Comparison of ENCODE assay signal across 24 cellular contexts in the genomic region with DNA sequence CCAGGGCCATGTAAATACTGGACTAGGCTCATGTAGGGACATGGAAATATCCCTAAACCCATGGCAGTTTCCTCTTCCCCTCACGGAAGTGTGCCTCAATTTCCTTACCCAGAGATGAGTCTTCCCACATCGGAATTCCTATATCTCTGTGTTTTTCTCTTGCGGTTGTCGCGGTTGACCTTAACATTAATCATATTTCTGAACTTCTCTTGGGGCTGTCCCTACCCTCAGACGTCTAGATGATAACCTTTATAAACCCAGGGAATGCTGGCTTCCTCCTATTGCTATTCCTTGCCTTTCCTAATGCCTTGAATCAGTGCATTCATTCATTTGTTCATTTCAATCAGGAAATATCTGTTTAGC.
DNase-seq lines count a peak whose midpoint lies in the region; ATAC-seq, FAIRE-seq and TF ChIP-seq lines count a peak whose summit lies in the region.
"Had no signal": no experiment of that assay in that cellular context is flagged by ENCODE, and none has a peak within 500 bp of the region (broad histone marks: within the 10 kb centered on the region; RNA-seq: fewer than 3 reads in every experiment).

No MANE protein-coding gene starts in this region.

- no peaks in the 10 kb centered on the region for H3K36me3 ChIP-seq in ascending aorta
- H3K36me3 ChIP-seq in mesenchymal stem cell (ENCODE audit: control insufficient read depth in 1 of 2, insufficient read depth in 2 of 2, low read depth in 1 of 2, low read length in 2 of 2): peaks cover 0 to 23% of the 10 kb centered on the region in 2 experiments
- no peaks in the 10 kb centered on the region for H3K36me3 ChIP-seq in smooth muscle cell (ENCODE audit: low read depth)
- no peaks in the 10 kb centered on the region; a peak in 1 of 5 replicates for H3K36me3 ChIP-seq in HepG2 (replicated peaks in 1 of 2; ENCODE audit: control insufficient read depth in 1 of 2, insufficient read depth in 2 of 2, low read length in 2 of 2)
- H3K36me3 ChIP-seq: SJSA1 had no signal

- CTCF ChIA-PET in HepG2 (lab: Yijun Ruan, JAX; ENCODE audit: low intra/inter-chr PET ratio, low total read pairs): no interaction called here

- H3K27me3 ChIP-seq in ascending aorta (no peaks in the 10 kb centered on the region), mesenchymal stem cell (ENCODE audit: control insufficient read depth in 1 of 2, insufficient read depth in 1 of 2, low read length in 2 of 2) (no peaks in the 10 kb centered on the region), smooth muscle cell (ENCODE audit: low read depth) (no peaks in the 10 kb centered on the region), HepG2 (ENCODE audit: control insufficient read depth in 1 of 2, insufficient read depth in 2 of 2, low read length in 2 of 2) (no peaks in the 10 kb centered on the region)
- H3K27me3 ChIP-seq: foreskin keratinocyte, MG63, SJSA1 had no signal

- no peaks in the 10 kb centered on the region for H3K9me3 ChIP-seq in ascending aorta
- no peaks in the 10 kb centered on the region for H3K9me3 ChIP-seq in mesenchymal stem cell (ENCODE audit: control insufficient read depth, low read length)
- H3K9me3 ChIP-seq in smooth muscle cell (replicated peaks; ENCODE audit: low read depth): no peaks in the 10 kb centered on the region
- no peaks in the 10 kb centered on the region for H3K9me3 ChIP-seq in HepG2 (ENCODE audit: low read length)
- H3K9me3 ChIP-seq: MG63, SJSA1 had no signal

- peaks cover 20% of the 10 kb centered on the region for H3K79me1 ChIP-seq in mesenchymal stem cell (replicated peaks; ENCODE audit: low read length, poor library complexity, severe bottlenecking)

- peaks cover 34% of the 10 kb centered on the region for H3K36me3 Mint-ChIP-seq in HFFc6 (ENCODE audit: low read depth)
- H3K36me3 Mint-ChIP-seq in activated CD4-positive, alpha-beta T cell treated with anti-CD3 and anti-CD28 coated beads, Interleukin-2, amount 10 ng/mL, durations not matched to agents 24 days and 14 days (ENCODE audit: low read depth): no peaks in the 10 kb centered on the region
- H3K36me3 Mint-ChIP-seq: CD4-positive, CD25-positive, alpha-beta regulatory T cell had no signal

- TF ChIP-seq EP300 in HepG2 (IDR thresholded peaks at IDR 0.05; ENCODE audit: low read depth in 2 of 2, low read length in 2 of 2) (no peak), HepG2 (CRISPR knock-in tag; IDR thresholded peaks at IDR 0.05; ENCODE audit: borderline replicate concordance) (no peak)

- H3K9me3 Mint-ChIP-seq in HFFc6: no peaks in the 10 kb centered on the region
- H3K9me3 Mint-ChIP-seq in activated CD4-positive, alpha-beta T cell treated with anti-CD3 and anti-CD28 coated beads, Interleukin-2, amount 10 ng/mL, durations not matched to agents 24 days and 14 days: no peaks in the 10 kb centered on the region

- no peak overlapping the region for H2BK12ac ChIP-seq in mesenchymal stem cell (ENCODE audit: low read length in 2 of 2)

- in situ Hi-C loops in HepG2 (cut with HindIII; ENCODE audit: extremely low pct_ligation_motif_present, low pct_unique_long_range_greater_than_20kb): no loop called here

- BruUV-seq in HepG2 (replicated peaks; lab: Mats Ljungman, UMichigan): no TSS peak

- H3K4me2 ChIP-seq in mesenchymal stem cell (ENCODE audit: low read length, poor library complexity, severe bottlenecking) (no peak overlapping the region), smooth muscle cell (no peak overlapping the region), HepG2 (ENCODE audit: low read depth, low read length) (no peak overlapping the region)

- H4K20me1 ChIP-seq in smooth muscle cell (ENCODE audit: low read depth): no peaks in the 10 kb centered on the region
- no peaks in the 10 kb centered on the region for H4K20me1 ChIP-seq in HepG2 (ENCODE audit: insufficient read depth, low read length)

- H3K27ac Mint-ChIP-seq in HFFc6: peak overlapping the region; percentile 97
- H3K27ac Mint-ChIP-seq in activated CD4-positive, alpha-beta T cell treated with anti-CD3 and anti-CD28 coated beads, Interleukin-2, amount 10 ng/mL, durations not matched to agents 24 days and 14 days: no peak overlapping the region
- H3K27ac Mint-ChIP-seq: CD4-positive, CD25-positive, alpha-beta regulatory T cell; T-helper 17 cell had no signal

- no peak overlapping the region for H2AFZ ChIP-seq in mesenchymal stem cell (ENCODE audit: low read depth, low read length)
- H2AFZ ChIP-seq in smooth muscle cell (ENCODE audit: low read depth): no peak overlapping the region
- H2AFZ ChIP-seq in HepG2 (ENCODE audit: low read length): no peak overlapping the region

- intact Hi-C loops in ascending aorta (cut with DNase I) (loop anchor here (5.0 kb wide), 1 partner anchor 95 kb away; no protein-coding TSS in a partner anchor), HepG2 (cut with micrococcal nuclease; ENCODE audit: unreplicated experiment) (no loop called here)
- intact Hi-C loops in activated CD4-positive, alpha-beta T cell treated with anti-CD3 and anti-CD28 coated beads, Interleukin-2, amount 10 ng/mL, durations not matched to agents 24 days and 14 days (cut with micrococcal nuclease): no loop called here

- H3K27ac ChIP-seq in ascending aorta (peak overlapping the region; percentile 87 to 88), mesenchymal stem cell (ENCODE audit: low read length, poor library complexity, severe bottlenecking) (no peak overlapping the region), smooth muscle cell (ENCODE audit: low read depth) (peak overlapping the region; percentile 77), HepG2 (ENCODE audit: extremely low read length, insufficient read depth, low read length) (no peak overlapping the region)
- H3K27ac ChIP-seq: foreskin keratinocyte, SJSA1 had no signal

- H2BK15ac ChIP-seq in mesenchymal stem cell (ENCODE audit: low read depth, poor library complexity, severe bottlenecking): no peak overlapping the region

- no peak overlapping the region for H2BK120ac ChIP-seq in mesenchymal stem cell (ENCODE audit: low read depth, low read length)

- no peak for FAIRE-seq in HepG2 (lab: Jason Lieb, UNC)
- FAIRE-seq: H54 had no signal

- H3K4ac ChIP-seq in mesenchymal stem cell (ENCODE audit: low read depth in 1 of 2, low read length in 2 of 2): no peak overlapping the region

- no peak for TF ChIP-seq POLR2A in HepG2 (IDR thresholded peaks at IDR 0.05; ENCODE audit: insufficient read depth in 1 of 2, low read depth in 2 of 2, low read length in 2 of 2)

- no peak overlapping the region for H3K23ac ChIP-seq in mesenchymal stem cell (ENCODE audit: low read length in 2 of 2)

- no peak overlapping the region for H2BK5ac ChIP-seq in mesenchymal stem cell (ENCODE audit: low read depth, low read length, poor library complexity, severe bottlenecking)

- peak overlapping the region in 1 of 2 experiments; percentile 42 for H3K18ac ChIP-seq in mesenchymal stem cell (ENCODE audit: low read depth in 1 of 2, low read length in 2 of 2)

- POLR2A ChIA-PET in HepG2 (lab: Yijun Ruan, JAX): no interaction called here

- no peak overlapping the region for H3K4me3 ChIP-seq in ascending aorta
- H3K4me3 ChIP-seq in mesenchymal stem cell (ENCODE audit: insufficient read depth in 1 of 2, low read depth in 1 of 2, low read length in 2 of 2): peak overlapping the region in 1 of 2 experiments; percentile 25
- H3K4me3 ChIP-seq in smooth muscle cell: no peak overlapping the region
- no peak overlapping the region for H3K4me3 ChIP-seq in HepG2 (replicated peaks in 1 of 3; ENCODE audit: insufficient read depth in 1 of 3, low read depth in 2 of 3, low read length in 3 of 3)
- H3K4me3 ChIP-seq: MG63, SJSA1 had no signal

- 83% methylated on average over 6 of the region's 6 CpGs for WGBS in mesenchymal stem cell
- WGBS in smooth muscle cell (ENCODE audit: low lambda C conversion rate): 83% methylated on average over 6 of the region's 6 CpGs
- WGBS in HepG2 (ENCODE audit: low lambda C conversion rate): 95% methylated on average over 6 of the region's 6 CpGs

- no peaks in the 10 kb centered on the region for H3K79me2 ChIP-seq in smooth muscle cell (ENCODE audit: low read depth)
- no peaks in the 10 kb centered on the region for H3K79me2 ChIP-seq in HepG2 (ENCODE audit: insufficient read depth, low read length)

- no peak for DNase-seq in HFFc6
- DNase-seq in ascending aorta (ENCODE audit: low spot score in 2 of 2): no peak
- DNase-seq in mesenchymal stem cell: no peak
- DNase-seq in smooth muscle cell (lab: John Stamatoyannopoulos, UW; ENCODE audit: unreplicated experiment): no peak
- no peak for DNase-seq in activated CD4-positive, alpha-beta T cell treated with anti-CD3 and anti-CD28 coated beads, Interleukin-2, amount 10 ng/mL, durations not matched to agents 24 days and 14 days
- no peak for DNase-seq in HepG2 (ENCODE audit: low spot score)
- DNase-seq: activated CD4-positive, alpha-beta T cell treated with anti-CD3 and anti-CD28 coated beads, Interleukin-2, amount 50 U/mL, for 48 hours; activated T-cell treated with anti-CD3 and anti-CD28 coated beads for 4 hours; CD4-positive, CD25-positive, alpha-beta regulatory T cell; cortex of kidney; DMS153; foreskin keratinocyte; left colon; MG63; NCI-H146; NCI-H2171 treated with DMSO at 0.1 percent for 48 hours; NCI-H69; occipital lobe; stimulated activated CD4-positive, alpha-beta T cell treated with anti-CD3 and anti-CD28 coated beads, Interleukin-2, amount 100 ng/mL, for 48 hours; T-helper 17 cell had no signal

- H3K4me1 ChIP-seq in ascending aorta: peaks cover 0 to 34% of the 10 kb centered on the region in 2 donors
- H3K4me1 ChIP-seq in mesenchymal stem cell (ENCODE audit: control insufficient read depth, insufficient read depth, low read depth, low read length): peaks cover 5% of the 10 kb centered on the region
- no peaks in the 10 kb centered on the region for H3K4me1 ChIP-seq in smooth muscle cell (ENCODE audit: low read depth)
- H3K4me1 ChIP-seq in HepG2 (ENCODE audit: insufficient read depth, low read length): no peaks in the 10 kb centered on the region

- H3K27me3 Mint-ChIP-seq in HFFc6 (ENCODE audit: insufficient read depth): peaks cover 2% of the 10 kb centered on the region
- peaks cover 7% of the 10 kb centered on the region for H3K27me3 Mint-ChIP-seq in activated CD4-positive, alpha-beta T cell treated with anti-CD3 and anti-CD28 coated beads, Interleukin-2, amount 10 ng/mL, durations not matched to agents 24 days and 14 days

- no peak for TF ChIP-seq RAD21 in HepG2 (CRISPR knock-in tag; IDR thresholded peaks at IDR 0.05)

- no peak overlapping the region for H4K91ac ChIP-seq in mesenchymal stem cell (ENCODE audit: low read length)

- H3K4me1 Mint-ChIP-seq in HFFc6 (ENCODE audit: low read depth): peaks cover 72% of the 10 kb centered on the region
- H3K4me1 Mint-ChIP-seq in activated CD4-positive, alpha-beta T cell treated with anti-CD3 and anti-CD28 coated beads, Interleukin-2, amount 10 ng/mL, durations not matched to agents 24 days and 14 days: no peaks in the 10 kb centered on the region
- H3K4me1 Mint-ChIP-seq: CD4-positive, CD25-positive, alpha-beta regulatory T cell; T-helper 17 cell had no signal

- no peak overlapping the region for H3K14ac ChIP-seq in mesenchymal stem cell (ENCODE audit: low read length in 2 of 2)

- no peak overlapping the region for H2AK5ac ChIP-seq in mesenchymal stem cell (ENCODE audit: low read length, severe bottlenecking)

- H3K4me3 Mint-ChIP-seq in HFFc6: peak overlapping the region; percentile 84
- no peak overlapping the region for H3K4me3 Mint-ChIP-seq in activated CD4-positive, alpha-beta T cell treated with anti-CD3 and anti-CD28 coated beads, Interleukin-2, amount 10 ng/mL, durations not matched to agents 24 days and 14 days
- H3K4me3 Mint-ChIP-seq: CD4-positive, CD25-positive, alpha-beta regulatory T cell; T-helper 17 cell had no signal

- ATAC-seq in GM18511 (IDR thresholded peaks at IDR 0.05; ENCODE audit: unreplicated experiment) (no peak), HG03108 (IDR thresholded peaks at IDR 0.05; ENCODE audit: unreplicated experiment) (no peak), HepG2 (no peak)
- ATAC-seq: foreskin keratinocyte, left colon, T-helper 17 cell had no signal

- peak overlapping the region; percentile 32 for H4K8ac ChIP-seq in mesenchymal stem cell (ENCODE audit: low read length)

- H3F3A ChIP-seq in smooth muscle cell (ENCODE audit: low read depth): peaks cover 10% of the 10 kb centered on the region

- TF ChIP-seq CTCF in HFFc6 (IDR thresholded peaks at IDR 0.05) (no peak), ascending aorta (IDR thresholded peaks at IDR 0.05) (no peak), smooth muscle cell (IDR thresholded peaks at IDR 0.05; ENCODE audit: borderline replicate concordance, insufficient read depth, poor library complexity, severe bottlenecking) (no peak), HepG2 (CRISPR knock-in tag; IDR thresholded peaks at IDR 0.05) (no peak)

- H3K9ac ChIP-seq in mesenchymal stem cell (ENCODE audit: low read length): peak overlapping the region; percentile 92
- no peak overlapping the region for H3K9ac ChIP-seq in smooth muscle cell (ENCODE audit: low read depth)
- no peak overlapping the region for H3K9ac ChIP-seq in HepG2 (ENCODE audit: insufficient read depth, low read depth, low read length)

Comparison
In these comparisons a context has a peak if more than half of its experiments do, and no peak if none do; other contexts are left out.
1. H3K27ac ChIP-seq: peak in ascending aorta (2 of 2) and smooth muscle cell (single experiment); none in mesenchymal stem cell (single experiment) and HepG2 (single experiment).